ENCODE assay signal across 10 cellular contexts in genomic region chr19:45995715-45996385, GRCh38. TPM values are rescaled to one million over a fixed set of nuclear protein-coding genes. Genes with fewer than 3 reads are reported as not detected.
DNase-seq lines count a peak whose midpoint lies in the region; ATAC-seq, FAIRE-seq and TF ChIP-seq lines count a peak whose summit lies in the region.
"Had no signal": no experiment of that assay in that cellular context is flagged by ENCODE, and none has a peak within 500 bp of the region (broad histone marks: within the 10 kb centered on the region; RNA-seq: fewer than 3 reads in every experiment).

No MANE protein-coding gene starts in this region.

- peak overlapping the region; percentile 88 for H3K9ac ChIP-seq in keratinocyte (ENCODE audit: control insufficient read depth, extremely low read depth, insufficient read depth, low read length)

- H3K27ac ChIP-seq in keratinocyte (ENCODE audit: control insufficient read depth, insufficient read depth, low read length) = peak overlapping the region; percentile 74
- H3K27ac ChIP-seq in tibial nerve = peak overlapping the region in 3 of 4 donors; percentile 82 to 86 (median 83)

- H2AFZ ChIP-seq in keratinocyte (ENCODE audit: control insufficient read depth, low read length) = peak overlapping the region; percentile 75

- no peak for TF ChIP-seq POLR2A in tibial nerve (IDR thresholded peaks at IDR 0.05)

- peak; percentile 51 for DNase-seq in NCI-H2029 (lab: John Stamatoyannopoulos, UW)
- DNase-seq in NCI-H2029 treated with DMSO at 0.1 percent for 48 hours (lab: John Stamatoyannopoulos, UW) = no peak
- peak; percentile 77 for DNase-seq in amniotic epithelial cell (ENCODE audit: low read depth)
- DNase-seq in keratinocyte (ENCODE audit: low read depth, low spot score) = no peak
- no peak for DNase-seq in tibial nerve (ENCODE audit: low spot score in 2 of 2)
- DNase-seq in NCI-H1092 (lab: John Stamatoyannopoulos, UW) = no peak
- no peak for DNase-seq in NK-92 (lab: John Stamatoyannopoulos, UW; ENCODE audit: unreplicated experiment)

- H3K4me1 ChIP-seq in keratinocyte (ENCODE audit: control insufficient read depth, extremely low read depth, insufficient read depth, low read length) (peaks cover 13% of the 10 kb centered on the region), tibial nerve (peaks cover 0 to 35% (median 14%) of the 10 kb centered on the region in 4 donors)

- 10 to 11% methylated on average over 13 of the region's 13 CpGs for WGBS in tibial nerve, 2 donors

- no peak for TF ChIP-seq CTCF in keratinocyte (optimal IDR thresholded peaks at IDR 0.05 in 1 of 3, IDR thresholded peaks at IDR 0.05 in 1 of 3, conservative IDR thresholded peaks at IDR 0.05 in 1 of 3; ENCODE audit: extremely low read depth in 1 of 3, insufficient read depth in 2 of 3, low read length in 3 of 3)
- TF ChIP-seq CTCF in tibial nerve (IDR thresholded peaks at IDR 0.05) = no peak

- H3K4me2 ChIP-seq in keratinocyte (ENCODE audit: control insufficient read depth, extremely low read depth, insufficient read depth, low read depth, low read length) = peak overlapping the region; percentile 95

- no peaks in the 10 kb centered on the region for H4K20me1 ChIP-seq in keratinocyte (ENCODE audit: control insufficient read depth, extremely low read depth, insufficient read depth, low read length)

- peaks cover 0 to 4% of the 10 kb centered on the region in 2 experiments for H3K36me3 ChIP-seq in keratinocyte (ENCODE audit: control insufficient read depth in 2 of 2, extremely low read depth in 1 of 2, insufficient read depth in 2 of 2, low read length in 2 of 2)
- peaks cover 0 to 13% (median 0%) of the 10 kb centered on the region in 3 donors for H3K36me3 ChIP-seq in tibial nerve

- H3K27me3 ChIP-seq in keratinocyte (ENCODE audit: control insufficient read depth, extremely low read depth, insufficient read depth, low read length) (no peaks in the 10 kb centered on the region), tibial nerve (peaks cover 0 to 24% of the 10 kb centered on the region in 2 donors)

- TF ChIP-seq EP300 in tibial nerve (IDR thresholded peaks at IDR 0.05) = no peak

- H3K4me3 ChIP-seq in keratinocyte (ENCODE audit: control insufficient read depth in 2 of 3, extremely low read depth in 1 of 3, insufficient read depth in 2 of 3, low read depth in 1 of 3, low read length in 3 of 3) (peak overlapping the region; percentile 83 to 88 (median 86)), tibial nerve (peak overlapping the region; percentile 48 to 83 (median 70))

- peaks cover 2% of the 10 kb centered on the region for H3K9me1 ChIP-seq in keratinocyte (ENCODE audit: control insufficient read depth, extremely low read depth, insufficient read depth, low read length)

- no peak for ATAC-seq in HG02610 (IDR thresholded peaks at IDR 0.05; ENCODE audit: unreplicated experiment)

- dilution Hi-C loops in keratinocyte (cut with MboI; ENCODE audit: extremely low pct_ligation_motif_present, low sequenced_read_pairs) = no loop called here

- H3K79me2 ChIP-seq in keratinocyte (ENCODE audit: control insufficient read depth, insufficient read depth, low read length) = peaks cover 2% of the 10 kb centered on the region

- FAIRE-seq in keratinocyte (lab: Jason Lieb, UNC) = no peak

- H3K9me3 ChIP-seq in keratinocyte (ENCODE audit: control insufficient read depth, low read depth, low read length) = no peaks in the 10 kb centered on the region
- H3K9me3 ChIP-seq in tibial nerve = no peaks in the 10 kb centered on the region

RNA-seq across cellular contexts. Expression of gene CCDC61, which starts 0.6 kb away (rescaled TPM):
- 5.2 to 6.1 TPM (median 5.8 TPM) in 3 replicates for polyA plus RNA-seq in keratinocyte
- 1.4 TPM for polyA plus RNA-seq in keratinocyte (2011; ENCODE audit: low read depth)
- 1.9 and 3.5 TPM in 2 replicates for polyA plus RNA-seq in keratinocyte (2011; cell fraction: cytosol; rRNA removed)
- 8.6 and 10.5 TPM in 2 replicates for polyA plus RNA-seq in keratinocyte (2011; cell fraction: nucleus; rRNA removed)
- 5.0 and 10.0 TPM in 2 replicates for polyA plus RNA-seq in keratinocyte (2012; ENCODE audit: low replicate concordance)
- polyA minus RNA-seq in keratinocyte = 2.7 to 6.8 TPM (median 3.1 TPM) in 3 replicates
- 4.8 TPM for polyA minus RNA-seq in keratinocyte (2011; cell fraction: cytosol; rRNA and poly(A)+ RNA removed)
- polyA minus RNA-seq in keratinocyte (2011; cell fraction: nucleus; rRNA and poly(A)+ RNA removed) = 6.1 and 9.0 TPM in 2 replicates
- total RNA-seq in tibial nerve = 10 to 100 TPM; 16.2 to 31.4 (median 21.3) TPM

RNA-seq across cellular contexts. Expression of gene NOVA2, which starts 22.2 kb away (rescaled TPM):
- not detected in 3 replicates for polyA plus RNA-seq in keratinocyte
- polyA plus RNA-seq in keratinocyte (2011; ENCODE audit: low read depth) = 0.26 TPM
- polyA plus RNA-seq in keratinocyte (2011; cell fraction: cytosol; rRNA removed) = 0.01 TPM in 1 of 2 replicates, not detected in the other
- polyA plus RNA-seq in keratinocyte (2011; cell fraction: nucleus; rRNA removed) = 0.03 TPM in 2 replicates
- 0.17 TPM in 1 of 2 replicates, not detected in the other for polyA plus RNA-seq in keratinocyte (2012; ENCODE audit: low replicate concordance)
- not detected in 3 replicates for polyA minus RNA-seq in keratinocyte
- polyA minus RNA-seq in keratinocyte (2011; cell fraction: cytosol; rRNA and poly(A)+ RNA removed) = not detected
- not detected in 2 replicates for polyA minus RNA-seq in keratinocyte (2011; cell fraction: nucleus; rRNA and poly(A)+ RNA removed)
- 1 to 10 TPM; 1.5 to 6.9 (median 1.7) TPM for total RNA-seq in tibial nerve
- total RNA-seq: activated B cell treated with CpG ODN at 0.5 μM for 24 hours had no signal

RNA-seq across cellular contexts. Expression of gene PGLYRP1, which starts 27.0 kb away (rescaled TPM):
- polyA plus RNA-seq in keratinocyte = not detected in 3 replicates
- polyA plus RNA-seq in keratinocyte (2011; ENCODE audit: low read depth) = not detected
- polyA plus RNA-seq in keratinocyte (2011; cell fraction: cytosol; rRNA removed) = not detected in 2 replicates
- polyA plus RNA-seq in keratinocyte (2011; cell fraction: nucleus; rRNA removed) = not detected in 2 replicates
- not detected in 2 replicates for polyA plus RNA-seq in keratinocyte (2012; ENCODE audit: low replicate concordance)
- polyA minus RNA-seq in keratinocyte = not detected in 3 replicates
- not detected for polyA minus RNA-seq in keratinocyte (2011; cell fraction: cytosol; rRNA and poly(A)+ RNA removed)
- polyA minus RNA-seq in keratinocyte (2011; cell fraction: nucleus; rRNA and poly(A)+ RNA removed) = not detected in 2 replicates
- not detected for total RNA-seq in tibial nerve
- total RNA-seq: activated B cell treated with CpG ODN at 0.5 μM for 24 hours had no signal

RNA-seq across cellular contexts. Expression of gene IGFL4, which starts 45.0 kb away (rescaled TPM):
- 0.01 TPM in 1 of 3 replicates, not detected in the others for polyA plus RNA-seq in keratinocyte
- polyA plus RNA-seq in keratinocyte (2011; ENCODE audit: low read depth) = not detected
- polyA plus RNA-seq in keratinocyte (2011; cell fraction: cytosol; rRNA removed) = 0.18 TPM in 1 of 2 replicates, not detected in the other
- polyA plus RNA-seq in keratinocyte (2011; cell fraction: nucleus; rRNA removed) = 0.19 and 0.35 TPM in 2 replicates
- 0.07 and 0.18 TPM in 2 replicates for polyA plus RNA-seq in keratinocyte (2012; ENCODE audit: low replicate concordance)
- not detected in 3 replicates for polyA minus RNA-seq in keratinocyte
- not detected for polyA minus RNA-seq in keratinocyte (2011; cell fraction: cytosol; rRNA and poly(A)+ RNA removed)
- polyA minus RNA-seq in keratinocyte (2011; cell fraction: nucleus; rRNA and poly(A)+ RNA removed) = not detected in 2 replicates
- total RNA-seq in tibial nerve = 1 to 10 TPM in 1 of 4 donors, under 1 TPM in 3; 0.21 to 1.8 (median 0.89) TPM
- total RNA-seq: activated B cell treated with CpG ODN at 0.5 μM for 24 hours, left cardiac atrium had no signal

Comparison
In these comparisons a context has a peak if more than half of its experiments do, and no peak if none do; other contexts are left out.
1. DNase-seq: peak in NCI-H2029 (single experiment) and amniotic epithelial cell (single experiment); none in NCI-H2029 treated with DMSO at 0.1 percent for 48 hours (single experiment), keratinocyte (single experiment), tibial nerve (0 of 2), NCI-H1092 (single experiment) and NK-92 (single experiment).